8 cellular contexts compared by ENCODE assay signal in the genomic region with DNA sequence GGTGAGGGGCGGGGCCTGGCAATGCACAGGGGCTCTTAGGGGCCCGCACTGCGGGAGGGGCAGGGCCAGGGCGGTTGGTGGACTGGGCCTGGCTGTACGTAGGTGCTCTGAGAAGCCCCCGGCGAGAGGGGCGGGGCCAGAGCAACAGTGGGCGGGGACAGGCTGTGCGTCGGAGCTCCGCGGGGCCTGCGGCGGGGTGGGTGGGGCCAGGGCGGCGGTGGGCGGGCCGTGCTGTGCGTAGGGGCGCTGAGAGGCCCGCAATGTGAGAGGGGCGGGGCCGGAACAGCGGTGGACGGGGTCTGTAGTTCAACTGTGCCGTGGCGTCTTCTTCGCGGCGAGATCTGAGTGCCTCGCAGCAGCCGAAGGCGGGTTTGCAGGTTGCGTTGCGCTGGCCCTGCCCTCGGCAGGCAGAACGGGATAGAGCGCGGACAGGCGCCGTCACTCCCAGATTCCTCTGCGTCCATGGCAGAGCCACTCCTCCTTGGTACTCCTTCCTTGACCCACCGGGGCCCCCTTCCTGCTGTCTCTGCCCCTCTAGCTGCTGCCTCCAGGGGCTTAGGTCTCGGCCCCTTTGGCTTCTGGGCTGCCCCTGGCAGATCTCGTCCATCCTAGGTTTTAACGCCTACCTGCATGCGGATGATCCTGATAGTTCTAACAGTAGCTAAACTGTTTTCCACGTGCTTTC. TPM values are rescaled to one million over a fixed set of nuclear protein-coding genes. Genes with fewer than 3 reads are reported as not detected.
DNase-seq lines count a peak whose midpoint lies in the region; ATAC-seq, FAIRE-seq and TF ChIP-seq lines count a peak whose summit lies in the region.

No MANE protein-coding gene starts in this region.

- H3K4me3 Mint-ChIP-seq in progenitor cell of endocrine pancreas (ENCODE audit: low read depth) = peak overlapping the region; percentile 93

- no peak for TF ChIP-seq CTCF in progenitor cell of endocrine pancreas (IDR thresholded peaks at IDR 0.05; ENCODE audit: unreplicated experiment)
- no peak for TF ChIP-seq CTCF in upper lobe of right lung (IDR thresholded peaks at IDR 0.05)

- no peaks in the 10 kb centered on the region for H3K9me3 Mint-ChIP-seq in progenitor cell of endocrine pancreas (ENCODE audit: low read depth)

- FAIRE-seq in GM12891 (lab: Jason Lieb, UNC) = peak; percentile 95

- H3K4me3 ChIP-seq in adipocyte (ENCODE audit: low read length) = peak overlapping the region; percentile 86
- peak overlapping the region; percentile 83 for H3K4me3 ChIP-seq in upper lobe of right lung

- intact Hi-C loops in left cardiac atrium (cut with DNase I) (loop anchor here in 1 of 2 donors (2.0 kb wide), 1 partner anchor 30 kb away; no protein-coding TSS in a partner anchor), upper lobe of right lung (cut with DNase I) (no loop called here)

- H3K27me3 Mint-ChIP-seq in progenitor cell of endocrine pancreas = peaks cover 35% of the 10 kb centered on the region

- peak overlapping the region; percentile 66 for H3K27ac ChIP-seq in upper lobe of right lung

- peak overlapping the region; percentile 72 for H3K9ac ChIP-seq in adipocyte (ENCODE audit: low read length)

- H3K27ac Mint-ChIP-seq in progenitor cell of endocrine pancreas = peak overlapping the region; percentile 71

- peaks cover 9% of the 10 kb centered on the region for H3K4me1 Mint-ChIP-seq in progenitor cell of endocrine pancreas (ENCODE audit: low read depth)

- DNase-seq in GM12891 (ENCODE audit: insufficient read length, low spot score) (peak; percentile 86), NCI-H1417 (lab: John Stamatoyannopoulos, UW) (peak; percentile 92 to 95 (median 93)), SW 1271 (lab: John Stamatoyannopoulos, UW) (peak; percentile 87 to 91), adipocyte (ENCODE audit: low read depth) (peak; percentile 94), left cardiac atrium (peak; percentile 94), progenitor cell of endocrine pancreas (ENCODE audit: low spot score, unreplicated experiment) (peak; percentile 94), upper lobe of right lung (peak; percentile 98)

- H3K9me3 ChIP-seq in adipocyte (ENCODE audit: control insufficient read depth, low read length) = no peaks in the 10 kb centered on the region
- H3K9me3 ChIP-seq in upper lobe of right lung = no peaks in the 10 kb centered on the region

- H3K27me3 ChIP-seq in adipocyte (replicated peaks; ENCODE audit: control insufficient read depth, insufficient read depth, low read length) (peaks cover 17% of the 10 kb centered on the region), upper lobe of right lung (no peaks in the 10 kb centered on the region)

- H3K36me3 Mint-ChIP-seq in progenitor cell of endocrine pancreas (ENCODE audit: insufficient read depth) = no peaks in the 10 kb centered on the region

- ATAC-seq in HG02763 (IDR thresholded peaks at IDR 0.05; ENCODE audit: unreplicated experiment) = peak; percentile 76
- peak; percentile 91 to 95 for ATAC-seq in left cardiac atrium
- peak; percentile 93 for ATAC-seq in upper lobe of right lung

- H3K4me1 ChIP-seq in adipocyte (ENCODE audit: control insufficient read depth, insufficient read depth, low read length) (peaks cover 21% of the 10 kb centered on the region), upper lobe of right lung (peaks cover 21% of the 10 kb centered on the region)

- peak; percentile 69 for TF ChIP-seq POLR2A in GM12891 (IDR thresholded peaks at IDR 0.05; ENCODE audit: low read depth, low read length)

- H3K36me3 ChIP-seq in adipocyte (ENCODE audit: control insufficient read depth, insufficient read depth, low read length, severe bottlenecking) (no peaks in the 10 kb centered on the region), upper lobe of right lung (no peaks in the 10 kb centered on the region)

TF ChIP-seq in GM12891, 5 proteins besides CTCF, POLR2A, EP300 and RAD21:
- TF ChIP-seq PAX5 (IDR thresholded peaks at IDR 0.05; ENCODE audit: insufficient read depth, low read length, severe bottlenecking) (no peak), POLR2AphosphoS5 (IDR thresholded peaks at IDR 0.05; ENCODE audit: low read depth, low read length) (peak; percentile 36; the same call in 1 of the 2 replicates)

RNA-seq across cellular contexts. Expression of a gene that starts 33.2 kb away (rescaled TPM):
- polyA plus RNA-seq in GM12891 (2012; ENCODE audit: low read depth, missing spikeins) = 16.5 TPM
- total RNA-seq in left cardiac atrium = 1 to 10 TPM; 1.8 to 3.0 TPM
- 16.5 and 18.4 TPM in 2 replicates for total RNA-seq in progenitor cell of endocrine pancreas
- total RNA-seq in upper lobe of right lung = 0.55 TPM

Comparison
In these comparisons a context has a peak if more than half of its experiments do, and no peak if none do; other contexts are left out.
1. Peak in every context shown above with its lines: DNase-seq, ATAC-seq, H3K4me3 ChIP-seq and H3K27ac ChIP-seq.